ENCODE assay signal across 8 cellular contexts in the genomic region with DNA sequence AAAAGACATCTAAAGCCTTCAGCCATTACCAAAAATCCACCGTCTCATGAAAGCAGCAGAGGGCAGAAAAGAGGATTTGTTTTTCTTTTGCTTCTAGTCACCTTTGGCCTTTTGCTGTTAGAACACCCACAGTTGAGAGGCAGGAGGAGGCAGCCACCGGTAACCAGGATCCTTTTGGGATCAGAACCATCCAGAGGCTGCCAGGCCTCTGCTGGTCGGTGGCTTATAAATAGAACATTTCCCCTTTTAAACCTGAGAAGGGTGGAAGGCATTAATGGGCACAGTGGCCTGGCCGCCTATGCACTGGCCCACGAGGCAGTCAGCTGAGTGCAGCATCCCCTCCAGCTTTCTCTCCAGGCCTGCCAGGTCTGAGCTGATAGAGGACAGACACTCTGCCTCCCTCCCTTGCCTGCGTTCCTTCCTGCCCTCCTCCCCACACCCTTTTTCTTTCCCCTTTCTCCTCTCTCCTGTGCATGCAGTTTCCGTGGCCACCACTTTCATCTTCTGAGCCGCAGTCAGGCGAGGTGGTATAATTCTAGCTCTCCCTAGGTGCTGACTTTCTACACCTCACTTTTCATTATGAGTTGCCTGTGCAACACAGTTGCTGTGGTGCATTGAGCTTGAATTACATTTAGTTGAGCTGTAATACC.
DNase-seq lines count a peak whose midpoint lies in the region; ATAC-seq, FAIRE-seq and TF ChIP-seq lines count a peak whose summit lies in the region.
"Had no signal": no experiment of that assay in that cellular context is flagged by ENCODE, and none has a peak within 500 bp of the region (broad histone marks: within the 10 kb centered on the region; RNA-seq: fewer than 3 reads in every experiment).

No MANE protein-coding gene starts in this region.

- ATAC-seq in GM18499 (IDR thresholded peaks at IDR 0.05; ENCODE audit: insufficient read depth, unreplicated experiment), result peak; percentile 29
- peak; percentile 44 for ATAC-seq in HG03469 (IDR thresholded peaks at IDR 0.05; ENCODE audit: unreplicated experiment)
- ATAC-seq in effector memory CD8-positive, alpha-beta T cell (replicated peaks), result peak; percentile 81

- H3K27ac Mint-ChIP-seq in effector memory CD8-positive, alpha-beta T cell, result peak overlapping the region; percentile 72 to 79

- H3K9ac ChIP-seq in skeletal muscle tissue (ENCODE audit: low read depth in 1 of 3, low read length in 3 of 3) (peak overlapping the region; percentile 75 to 88 (median 77)), kidney (ENCODE audit: low read length in 2 of 2) (no peak overlapping the region)

- H3K4me1 ChIP-seq in skeletal muscle tissue (ENCODE audit: control insufficient read depth in 3 of 3, insufficient read depth in 3 of 3, low read length in 3 of 3) (peaks cover 32 to 42% (median 38%) of the 10 kb centered on the region in 3 donors), kidney (ENCODE audit: control insufficient read depth in 1 of 2, insufficient read depth in 1 of 2, low read depth in 1 of 2, low read length in 2 of 2) (peaks cover 10 to 14% of the 10 kb centered on the region in 2 donors)

- intact Hi-C loops in kidney (cut with DNase I), result no loop called here

- no peaks in the 10 kb centered on the region for H3K9me3 Mint-ChIP-seq in effector memory CD8-positive, alpha-beta T cell

- peaks cover 26 to 34% of the 10 kb centered on the region in 2 donors for H3K4me1 Mint-ChIP-seq in effector memory CD8-positive, alpha-beta T cell (ENCODE audit: low read depth in 2 of 2)

- H3K27me3 Mint-ChIP-seq in effector memory CD8-positive, alpha-beta T cell, result no peaks in the 10 kb centered on the region

- H3K27ac ChIP-seq in skeletal muscle tissue (ENCODE audit: low read depth, low read length) (peak overlapping the region; percentile 96), kidney (ENCODE audit: low read depth in 2 of 2, low read length in 2 of 2) (no peak overlapping the region)
- H3K27ac ChIP-seq: SK-N-MC had no signal

- peak; percentile 30 for DNase-seq in GM20000 (ENCODE audit: low spot score)
- peak in 2 of 3 experiments; percentile 9 to 24 for DNase-seq in effector memory CD8-positive, alpha-beta T cell
- DNase-seq in kidney, result no peak
- no peak for DNase-seq in NCI-H510A (lab: John Stamatoyannopoulos, UW)

- peaks cover 0 to 3% (median 0%) of the 10 kb centered on the region in 3 donors for H3K36me3 ChIP-seq in skeletal muscle tissue (ENCODE audit: control insufficient read depth in 3 of 3, insufficient read depth in 3 of 3, low read length in 3 of 3)
- H3K36me3 ChIP-seq in kidney (ENCODE audit: control insufficient read depth in 1 of 2, insufficient read depth in 2 of 2, low read length in 2 of 2), result no peaks in the 10 kb centered on the region

- peak overlapping the region in 1 of 2 donors; percentile 23 for H3K4me3 Mint-ChIP-seq in effector memory CD8-positive, alpha-beta T cell

- H3K9me3 ChIP-seq in skeletal muscle tissue (ENCODE audit: control insufficient read depth in 3 of 3, low read length in 3 of 3) (no peaks in the 10 kb centered on the region), kidney (ENCODE audit: control insufficient read depth in 1 of 2, low read length in 2 of 2) (no peaks in the 10 kb centered on the region)

- H3K4me3 ChIP-seq in skeletal muscle tissue (ENCODE audit: low read length in 3 of 3), result peak overlapping the region; percentile 29 to 55 (median 44)
- H3K4me3 ChIP-seq in kidney (ENCODE audit: low read length in 2 of 2), result no peak overlapping the region
- H3K4me3 ChIP-seq: SK-N-MC had no signal

- H3K36me3 Mint-ChIP-seq in effector memory CD8-positive, alpha-beta T cell (ENCODE audit: insufficient read depth), result peaks cover 11% of the 10 kb centered on the region

- H3K27me3 ChIP-seq in skeletal muscle tissue (ENCODE audit: control insufficient read depth in 3 of 3, insufficient read depth in 3 of 3, low read length in 3 of 3), result no peaks in the 10 kb centered on the region

- no peak for FAIRE-seq in kidney (lab: Jason Lieb, UNC)

- TF ChIP-seq CTCF in GM20000 (IDR thresholded peaks at IDR 0.05; ENCODE audit: extremely low read depth, missing control alignments) (no peak), kidney (IDR thresholded peaks at IDR 0.05; ENCODE audit: borderline replicate concordance, extremely low read depth, insufficient read depth) (no peak)

Comparison
In these comparisons a context has a peak if more than half of its experiments do, and no peak if none do; other contexts are left out.
1. ATAC-seq: peak in every context shown above with its lines; median percentile 81 in effector memory CD8-positive, alpha-beta T cell; 44 in HG03469; 29 in GM18499.
2. DNase-seq: peak in GM20000 (single experiment) and effector memory CD8-positive, alpha-beta T cell (2 of 3); none in kidney (single experiment) and NCI-H510A (single experiment).
3. H3K4me3 ChIP-seq: peak in skeletal muscle tissue (3 of 3); none in kidney (0 of 2).
4. H3K9ac ChIP-seq: peak in skeletal muscle tissue (3 of 3); none in kidney (0 of 2).